ENCODE assay signal across 2 cellular contexts in the genomic region with DNA sequence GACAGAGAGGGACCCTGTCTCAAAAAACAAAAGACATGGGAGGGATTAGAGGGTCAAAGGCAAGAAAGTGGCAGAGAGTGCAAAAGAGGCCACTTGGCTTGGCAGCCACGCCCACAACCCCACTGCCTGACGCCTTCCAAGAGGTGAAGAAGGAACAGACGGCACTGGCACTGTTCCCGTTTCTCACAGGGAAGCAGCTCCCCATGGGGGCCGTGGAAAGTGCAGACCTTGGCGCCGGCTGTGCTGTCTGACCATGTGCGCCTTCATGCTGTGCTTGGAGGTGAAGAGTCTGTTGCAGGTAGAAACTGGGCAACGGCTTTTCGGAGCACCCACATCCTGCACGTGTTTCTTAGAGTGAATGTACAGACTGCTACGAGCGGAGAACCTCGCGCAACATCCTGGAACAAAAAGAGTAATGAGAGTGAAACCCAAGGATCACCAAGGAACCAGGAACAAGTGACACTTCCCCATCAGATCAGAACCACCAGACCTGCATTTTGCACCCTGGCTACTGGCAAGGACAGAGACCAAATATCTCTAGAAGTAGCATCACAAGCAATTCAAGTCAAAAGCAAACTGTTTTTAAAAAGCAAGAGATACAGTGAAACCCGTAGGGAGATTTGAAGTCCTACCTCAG.
A peak's percentile ranks its signal among the peaks of the same experiment; 100 is the strongest.
TF ChIP-seq lines count a peak whose summit lies in the region.

No MANE protein-coding gene starts in this region.

TF ChIP-seq in HepG2, 621 proteins besides CTCF, POLR2A, EP300 and RAD21:
- 0 out of 2 replicates have a peak, but pooled peaks have one; percentile 26 for TF ChIP-seq NRL (CRISPR knock-in tag; IDR thresholded peaks at IDR 0.05; ENCODE audit: borderline replicate concordance)
- TF ChIP-seq, protein P1, sequence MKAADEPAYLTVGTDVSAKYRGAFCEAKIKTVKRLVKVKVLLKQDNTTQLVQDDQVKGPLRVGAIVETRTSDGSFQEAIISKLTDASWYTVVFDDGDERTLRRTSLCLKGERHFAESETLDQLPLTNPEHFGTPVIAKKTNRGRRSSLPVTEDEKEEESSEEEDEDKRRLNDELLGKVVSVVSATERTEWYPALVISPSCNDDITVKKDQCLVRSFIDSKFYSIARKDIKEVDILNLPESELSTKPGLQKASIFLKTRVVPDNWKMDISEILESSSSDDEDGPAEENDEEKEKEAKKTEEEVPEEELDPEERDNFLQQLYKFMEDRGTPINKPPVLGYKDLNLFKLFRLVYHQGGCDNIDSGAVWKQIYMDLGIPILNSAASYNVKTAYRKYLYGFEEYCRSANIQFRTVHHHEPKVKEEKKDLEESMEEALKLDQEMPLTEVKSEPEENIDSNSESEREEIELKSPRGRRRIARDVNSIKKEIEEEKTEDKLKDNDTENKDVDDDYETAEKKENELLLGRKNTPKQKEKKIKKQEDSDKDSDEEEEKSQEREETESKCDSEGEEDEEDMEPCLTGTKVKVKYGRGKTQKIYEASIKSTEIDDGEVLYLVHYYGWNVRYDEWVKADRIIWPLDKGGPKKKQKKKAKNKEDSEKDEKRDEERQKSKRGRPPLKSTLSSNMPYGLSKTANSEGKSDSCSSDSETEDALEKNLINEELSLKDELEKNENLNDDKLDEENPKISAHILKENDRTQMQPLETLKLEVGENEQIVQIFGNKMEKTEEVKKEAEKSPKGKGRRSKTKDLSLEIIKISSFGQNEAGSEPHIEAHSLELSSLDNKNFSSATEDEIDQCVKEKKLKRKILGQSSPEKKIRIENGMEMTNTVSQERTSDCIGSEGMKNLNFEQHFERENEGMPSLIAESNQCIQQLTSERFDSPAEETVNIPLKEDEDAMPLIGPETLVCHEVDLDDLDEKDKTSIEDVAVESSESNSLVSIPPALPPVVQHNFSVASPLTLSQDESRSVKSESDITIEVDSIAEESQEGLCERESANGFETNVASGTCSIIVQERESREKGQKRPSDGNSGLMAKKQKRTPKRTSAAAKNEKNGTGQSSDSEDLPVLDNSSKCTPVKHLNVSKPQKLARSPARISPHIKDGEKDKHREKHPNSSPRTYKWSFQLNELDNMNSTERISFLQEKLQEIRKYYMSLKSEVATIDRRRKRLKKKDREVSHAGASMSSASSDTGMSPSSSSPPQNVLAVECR (CRISPR knock-in tag; IDR thresholded peaks at IDR 0.05; ENCODE audit: borderline replicate concordance), result 0 out of 2 replicates have a peak, but pooled peaks have one; percentile 4
- no peak for TF ChIP-seq LCORL (IDR thresholded peaks at IDR 0.05)
- TF ChIP-seq LCORL (CRISPR knock-in tag; IDR thresholded peaks at IDR 0.05), result peak; percentile 1; the same call in 1 of the 2 replicates
- TF ChIP-seq, protein P2, sequence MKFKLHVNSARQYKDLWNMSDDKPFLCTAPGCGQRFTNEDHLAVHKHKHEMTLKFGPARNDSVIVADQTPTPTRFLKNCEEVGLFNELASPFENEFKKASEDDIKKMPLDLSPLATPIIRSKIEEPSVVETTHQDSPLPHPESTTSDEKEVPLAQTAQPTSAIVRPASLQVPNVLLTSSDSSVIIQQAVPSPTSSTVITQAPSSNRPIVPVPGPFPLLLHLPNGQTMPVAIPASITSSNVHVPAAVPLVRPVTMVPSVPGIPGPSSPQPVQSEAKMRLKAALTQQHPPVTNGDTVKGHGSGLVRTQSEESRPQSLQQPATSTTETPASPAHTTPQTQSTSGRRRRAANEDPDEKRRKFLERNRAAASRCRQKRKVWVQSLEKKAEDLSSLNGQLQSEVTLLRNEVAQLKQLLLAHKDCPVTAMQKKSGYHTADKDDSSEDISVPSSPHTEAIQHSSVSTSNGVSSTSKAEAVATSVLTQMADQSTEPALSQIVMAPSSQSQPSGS (CRISPR knock-in tag; IDR thresholded peaks at IDR 0.05), result no peak
- TF ChIP-seq, protein P3, sequence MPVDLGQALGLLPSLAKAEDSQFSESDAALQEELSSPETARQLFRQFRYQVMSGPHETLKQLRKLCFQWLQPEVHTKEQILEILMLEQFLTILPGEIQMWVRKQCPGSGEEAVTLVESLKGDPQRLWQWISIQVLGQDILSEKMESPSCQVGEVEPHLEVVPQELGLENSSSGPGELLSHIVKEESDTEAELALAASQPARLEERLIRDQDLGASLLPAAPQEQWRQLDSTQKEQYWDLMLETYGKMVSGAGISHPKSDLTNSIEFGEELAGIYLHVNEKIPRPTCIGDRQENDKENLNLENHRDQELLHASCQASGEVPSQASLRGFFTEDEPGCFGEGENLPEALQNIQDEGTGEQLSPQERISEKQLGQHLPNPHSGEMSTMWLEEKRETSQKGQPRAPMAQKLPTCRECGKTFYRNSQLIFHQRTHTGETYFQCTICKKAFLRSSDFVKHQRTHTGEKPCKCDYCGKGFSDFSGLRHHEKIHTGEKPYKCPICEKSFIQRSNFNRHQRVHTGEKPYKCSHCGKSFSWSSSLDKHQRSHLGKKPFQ (CRISPR knock-in tag; IDR thresholded peaks at IDR 0.05; ENCODE audit: insufficient replicate concordance), result peak; percentile 13
- TF ChIP-seq JARID2 (CRISPR knock-in tag; IDR thresholded peaks at IDR 0.05; ENCODE audit: insufficient replicate concordance), result no peak
- no peak for TF ChIP-seq ZNF20 (CRISPR knock-in tag; IDR thresholded peaks at IDR 0.05)
TF ChIP-seq in HepG2: peak in this region for 4.

TF ChIP-seq in SK-N-SH treated with all-trans-retinoic acid at 6 μM for 48 hours, 23 proteins besides CTCF, POLR2A, EP300 and RAD21:
- no peak for TF ChIP-seq PPARA (CRISPR knock-in tag; IDR thresholded peaks at IDR 0.05; ENCODE audit: borderline replicate concordance)
- TF ChIP-seq ZNF565 (CRISPR knock-in tag; conservative IDR thresholded peaks at IDR 0.05; ENCODE audit: low read depth), result no peak
- no peak for TF ChIP-seq ARNTL (CRISPR knock-in tag; IDR thresholded peaks at IDR 0.05; ENCODE audit: borderline replicate concordance, low read depth)
- no peak for TF ChIP-seq ISL1 (CRISPR knock-in tag; IDR thresholded peaks at IDR 0.05)
- TF ChIP-seq, protein P4, sequence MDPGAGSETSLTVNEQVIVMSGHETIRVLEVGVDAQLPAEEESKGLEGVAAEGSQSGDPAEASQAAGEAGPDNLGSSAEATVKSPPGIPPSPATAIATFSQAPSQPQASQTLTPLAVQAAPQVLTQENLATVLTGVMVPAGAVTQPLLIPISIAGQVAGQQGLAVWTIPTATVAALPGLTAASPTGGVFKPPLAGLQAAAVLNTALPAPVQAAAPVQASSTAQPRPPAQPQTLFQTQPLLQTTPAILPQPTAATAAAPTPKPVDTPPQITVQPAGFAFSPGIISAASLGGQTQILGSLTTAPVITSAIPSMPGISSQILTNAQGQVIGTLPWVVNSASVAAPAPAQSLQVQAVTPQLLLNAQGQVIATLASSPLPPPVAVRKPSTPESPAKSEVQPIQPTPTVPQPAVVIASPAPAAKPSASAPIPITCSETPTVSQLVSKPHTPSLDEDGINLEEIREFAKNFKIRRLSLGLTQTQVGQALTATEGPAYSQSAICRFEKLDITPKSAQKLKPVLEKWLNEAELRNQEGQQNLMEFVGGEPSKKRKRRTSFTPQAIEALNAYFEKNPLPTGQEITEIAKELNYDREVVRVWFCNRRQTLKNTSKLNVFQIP (CRISPR knock-in tag; IDR thresholded peaks at IDR 0.05; ENCODE audit: borderline replicate concordance, low read depth), result no peak
- no peak for TF ChIP-seq TCF4 (CRISPR knock-in tag; IDR thresholded peaks at IDR 0.05; ENCODE audit: borderline replicate concordance)
- TF ChIP-seq BACH2 (CRISPR knock-in tag; IDR thresholded peaks at IDR 0.05; ENCODE audit: borderline replicate concordance), result no peak
- no peak for TF ChIP-seq ZFP3 (CRISPR knock-in tag; IDR thresholded peaks at IDR 0.05)
- TF ChIP-seq ZNF8 (CRISPR knock-in tag; IDR thresholded peaks at IDR 0.05), result no peak
- TF ChIP-seq, protein P5, sequence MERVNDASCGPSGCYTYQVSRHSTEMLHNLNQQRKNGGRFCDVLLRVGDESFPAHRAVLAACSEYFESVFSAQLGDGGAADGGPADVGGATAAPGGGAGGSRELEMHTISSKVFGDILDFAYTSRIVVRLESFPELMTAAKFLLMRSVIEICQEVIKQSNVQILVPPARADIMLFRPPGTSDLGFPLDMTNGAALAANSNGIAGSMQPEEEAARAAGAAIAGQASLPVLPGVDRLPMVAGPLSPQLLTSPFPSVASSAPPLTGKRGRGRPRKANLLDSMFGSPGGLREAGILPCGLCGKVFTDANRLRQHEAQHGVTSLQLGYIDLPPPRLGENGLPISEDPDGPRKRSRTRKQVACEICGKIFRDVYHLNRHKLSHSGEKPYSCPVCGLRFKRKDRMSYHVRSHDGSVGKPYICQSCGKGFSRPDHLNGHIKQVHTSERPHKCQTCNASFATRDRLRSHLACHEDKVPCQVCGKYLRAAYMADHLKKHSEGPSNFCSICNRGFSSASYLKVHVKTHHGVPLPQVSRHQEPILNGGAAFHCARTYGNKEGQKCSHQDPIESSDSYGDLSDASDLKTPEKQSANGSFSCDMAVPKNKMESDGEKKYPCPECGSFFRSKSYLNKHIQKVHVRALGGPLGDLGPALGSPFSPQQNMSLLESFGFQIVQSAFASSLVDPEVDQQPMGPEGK (CRISPR knock-in tag; IDR thresholded peaks at IDR 0.05; ENCODE audit: borderline replicate concordance), result no peak
- TF ChIP-seq ESRRG (CRISPR knock-in tag; IDR thresholded peaks at IDR 0.05), result no peak
- TF ChIP-seq ZFP30 (CRISPR knock-in tag; IDR thresholded peaks at IDR 0.05), result no peak
- no peak for TF ChIP-seq GLIS3 (CRISPR knock-in tag; IDR thresholded peaks at IDR 0.05)
- TF ChIP-seq OSR1 (CRISPR knock-in tag; IDR thresholded peaks at IDR 0.05), result no peak
- TF ChIP-seq SNAI2 (CRISPR knock-in tag; IDR thresholded peaks at IDR 0.05), result no peak
- TF ChIP-seq TOX (CRISPR knock-in tag; IDR thresholded peaks at IDR 0.05; ENCODE audit: borderline replicate concordance), result no peak
- TF ChIP-seq, protein P6, sequence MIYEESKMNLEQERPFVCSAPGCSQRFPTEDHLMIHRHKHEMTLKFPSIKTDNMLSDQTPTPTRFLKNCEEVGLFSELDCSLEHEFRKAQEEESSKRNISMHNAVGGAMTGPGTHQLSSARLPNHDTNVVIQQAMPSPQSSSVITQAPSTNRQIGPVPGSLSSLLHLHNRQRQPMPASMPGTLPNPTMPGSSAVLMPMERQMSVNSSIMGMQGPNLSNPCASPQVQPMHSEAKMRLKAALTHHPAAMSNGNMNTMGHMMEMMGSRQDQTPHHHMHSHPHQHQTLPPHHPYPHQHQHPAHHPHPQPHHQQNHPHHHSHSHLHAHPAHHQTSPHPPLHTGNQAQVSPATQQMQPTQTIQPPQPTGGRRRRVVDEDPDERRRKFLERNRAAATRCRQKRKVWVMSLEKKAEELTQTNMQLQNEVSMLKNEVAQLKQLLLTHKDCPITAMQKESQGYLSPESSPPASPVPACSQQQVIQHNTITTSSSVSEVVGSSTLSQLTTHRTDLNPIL (CRISPR knock-in tag; IDR thresholded peaks at IDR 0.05; ENCODE audit: low read depth), result no peak
- TF ChIP-seq ZC3H10 (CRISPR knock-in tag; IDR thresholded peaks at IDR 0.05), result no peak
- no peak for TF ChIP-seq RARB (CRISPR knock-in tag; IDR thresholded peaks at IDR 0.05)
- no peak for TF ChIP-seq ZNF70 (CRISPR knock-in tag; IDR thresholded peaks at IDR 0.05)
